1 cellular context compared by ENCODE assay signal in the genomic region with DNA sequence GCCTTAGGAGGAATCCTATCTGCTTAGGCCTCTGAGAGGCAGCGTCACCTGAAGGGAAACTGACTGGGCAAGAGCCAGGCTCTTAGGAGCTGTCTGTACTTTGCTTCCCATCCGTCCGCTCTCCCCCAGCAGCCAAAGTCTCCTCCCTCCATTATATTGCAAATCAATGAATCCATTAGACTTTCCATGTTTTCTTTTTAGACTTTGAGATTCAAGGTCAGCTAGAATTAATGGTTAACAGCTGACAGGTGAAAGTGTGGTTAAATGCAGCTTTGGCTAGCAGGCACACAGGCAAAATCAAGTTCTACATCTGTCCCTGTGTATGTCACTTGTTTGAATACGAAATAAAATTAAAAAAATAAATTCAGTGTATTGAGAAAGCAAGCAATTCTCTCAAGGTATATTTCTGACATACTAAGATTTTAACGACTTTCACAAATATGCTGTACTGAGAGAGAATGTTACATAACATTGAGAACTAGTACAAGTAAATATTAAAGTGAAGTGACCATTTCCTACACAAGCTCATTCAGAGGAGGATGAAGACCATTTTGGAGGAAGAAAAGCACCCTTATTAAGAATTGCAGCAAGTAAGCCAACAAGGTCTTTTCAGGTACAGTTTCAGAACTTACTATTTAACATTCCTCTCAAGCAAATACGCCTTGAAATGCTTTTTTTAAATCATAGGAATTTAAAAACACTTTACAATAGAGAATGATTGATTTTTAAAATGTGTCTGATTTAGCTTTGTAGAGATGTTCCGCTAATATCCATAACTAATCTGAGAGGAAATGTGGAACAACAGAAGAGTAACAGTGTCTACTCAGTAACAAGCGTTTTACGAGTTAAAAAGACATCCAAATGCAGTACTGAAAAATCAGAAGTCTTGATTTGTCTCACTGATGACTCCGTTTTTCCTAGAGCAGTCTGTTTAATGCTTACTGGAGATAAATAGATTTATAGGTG.
TF ChIP-seq lines count a peak whose summit lies in the region.

TSS of gene F11 (plus strand) at position 507 of the 966 bp plus-strand sequence. CDS start 948 bp downstream, outside the sequence.

TF ChIP-seq in HepG2, 621 proteins besides CTCF, POLR2A, EP300 and RAD21 (continued from another document and continues in another):
- TF ChIP-seq PRDM15 (CRISPR knock-in tag; IDR thresholded peaks at IDR 0.05) = peak; percentile 81
- TF ChIP-seq IRF2 (CRISPR knock-in tag; IDR thresholded peaks at IDR 0.05) = peak; percentile 45; the same call in 1 of the 2 replicates
- peak; percentile 70; the same call in 1 of the 2 replicates for TF ChIP-seq ISL2 (CRISPR knock-in tag; IDR thresholded peaks at IDR 0.05)
- TF ChIP-seq ZNF564 (CRISPR knock-in tag; IDR thresholded peaks at IDR 0.05) = peak; percentile 50; the same call in 1 of the 2 replicates
- TF ChIP-seq SIX4 (CRISPR knock-in tag; IDR thresholded peaks at IDR 0.05) = 0 out of 2 replicates have a peak, but pooled peaks have one; percentile 9
- TF ChIP-seq ZNF615 (CRISPR knock-in tag; IDR thresholded peaks at IDR 0.05; ENCODE audit: borderline replicate concordance) = 0 out of 2 replicates have a peak, but pooled peaks have one; percentile 42
- TF ChIP-seq FOXK1 (CRISPR knock-in tag; IDR thresholded peaks at IDR 0.05; ENCODE audit: borderline replicate concordance, low read depth) = peak; percentile 57
- TF ChIP-seq TEAD3 (CRISPR knock-in tag; optimal IDR thresholded peaks at IDR 0.05; ENCODE audit: borderline replicate concordance) = peak; percentile 38
- TF ChIP-seq ZNF281 (CRISPR knock-in tag; IDR thresholded peaks at IDR 0.05; ENCODE audit: borderline replicate concordance) = peak; percentile 14; the same call in 1 of the 2 replicates
- TF ChIP-seq ZNF331 (CRISPR knock-in tag; IDR thresholded peaks at IDR 0.05) = peak; percentile 47; the same call in 1 of the 2 replicates
- peak; percentile 52 for TF ChIP-seq ERF (CRISPR knock-in tag; IDR thresholded peaks at IDR 0.05)
- TF ChIP-seq MAX (IDR thresholded peaks at IDR 0.05) = peak; percentile 59
- peak; percentile 73; the same call in 1 of the 2 replicates for TF ChIP-seq ZNF652 (CRISPR knock-in tag; IDR thresholded peaks at IDR 0.05; ENCODE audit: borderline replicate concordance, low read depth)
- peak; percentile 52; the same call in 1 of the 2 replicates for TF ChIP-seq ZNF644 (CRISPR knock-in tag; IDR thresholded peaks at IDR 0.05; ENCODE audit: low read depth)
- TF ChIP-seq ZKSCAN8 (CRISPR knock-in tag; IDR thresholded peaks at IDR 0.05; ENCODE audit: borderline replicate concordance) = peak; percentile 49; the same call in 1 of the 2 replicates
- no peak for TF ChIP-seq ZFP36L1 (CRISPR knock-in tag; IDR thresholded peaks at IDR 0.05)
- 0 out of 2 replicates have a peak, but pooled peaks have one; percentile 1 for TF ChIP-seq ZBTB38 (CRISPR knock-in tag; IDR thresholded peaks at IDR 0.05)
- TF ChIP-seq ZFP90 (CRISPR knock-in tag; IDR thresholded peaks at IDR 0.05; ENCODE audit: borderline replicate concordance) = peak; percentile 98; the same call in 1 of the 2 replicates
- peak; percentile 19 for TF ChIP-seq XRCC5 (optimal IDR thresholded peaks at IDR 0.05; ENCODE audit: low read length)
- no peak for TF ChIP-seq ZNF382 (CRISPR knock-in tag; IDR thresholded peaks at IDR 0.05; ENCODE audit: borderline replicate concordance)
- TF ChIP-seq NR2F6 (IDR thresholded peaks at IDR 0.05) = peak; percentile 33; the same call in 1 of the 2 replicates
- TF ChIP-seq NR2F6 (CRISPR knock-in tag; IDR thresholded peaks at IDR 0.05) = peak; percentile 52; the same call in 1 of the 2 replicates
- TF ChIP-seq SOX13 (IDR thresholded peaks at IDR 0.05) = peak; percentile 91
- peak in 1 of 2 experiments; percentile 98; a peak in 2 of 4 replicates for TF ChIP-seq SOX13 (CRISPR knock-in tag; conservative IDR thresholded peaks at IDR 0.05 in 1 of 2, IDR thresholded peaks at IDR 0.05 in 1 of 2)
- TF ChIP-seq, protein P1, sequence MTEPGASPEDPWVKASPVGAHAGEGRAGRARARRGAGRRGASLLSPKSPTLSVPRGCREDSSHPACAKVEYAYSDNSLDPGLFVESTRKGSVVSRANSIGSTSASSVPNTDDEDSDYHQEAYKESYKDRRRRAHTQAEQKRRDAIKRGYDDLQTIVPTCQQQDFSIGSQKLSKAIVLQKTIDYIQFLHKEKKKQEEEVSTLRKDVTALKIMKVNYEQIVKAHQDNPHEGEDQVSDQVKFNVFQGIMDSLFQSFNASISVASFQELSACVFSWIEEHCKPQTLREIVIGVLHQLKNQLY (CRISPR knock-in tag; IDR thresholded peaks at IDR 0.05) = peak; percentile 37; the same call in 1 of the 2 replicates
- 0 out of 2 replicates have a peak, but pooled peaks have one; percentile 28 for TF ChIP-seq PPARG (CRISPR knock-in tag; conservative IDR thresholded peaks at IDR 0.05)
- peak; percentile 92 for TF ChIP-seq ZNF232 (CRISPR knock-in tag; IDR thresholded peaks at IDR 0.05; ENCODE audit: borderline replicate concordance)
- TF ChIP-seq KDM6A (CRISPR knock-in tag; IDR thresholded peaks at IDR 0.05; ENCODE audit: low read depth) = peak; percentile 64; the same call in 1 of the 2 replicates
- TF ChIP-seq ZSCAN22 (CRISPR knock-in tag; IDR thresholded peaks at IDR 0.05) = no peak
- TF ChIP-seq TBL1XR1 (IDR thresholded peaks at IDR 0.05; ENCODE audit: borderline replicate concordance, low read length, partially characterized antibody) = peak; percentile 28
- peak in 1 of 2 experiments; percentile 27; a peak in 1 of 4 replicates for TF ChIP-seq KLF16 (CRISPR knock-in tag; IDR thresholded peaks at IDR 0.05)
- no peak for TF ChIP-seq HMGXB3 (CRISPR knock-in tag; IDR thresholded peaks at IDR 0.05; ENCODE audit: borderline replicate concordance)
- TF ChIP-seq, protein P2, sequence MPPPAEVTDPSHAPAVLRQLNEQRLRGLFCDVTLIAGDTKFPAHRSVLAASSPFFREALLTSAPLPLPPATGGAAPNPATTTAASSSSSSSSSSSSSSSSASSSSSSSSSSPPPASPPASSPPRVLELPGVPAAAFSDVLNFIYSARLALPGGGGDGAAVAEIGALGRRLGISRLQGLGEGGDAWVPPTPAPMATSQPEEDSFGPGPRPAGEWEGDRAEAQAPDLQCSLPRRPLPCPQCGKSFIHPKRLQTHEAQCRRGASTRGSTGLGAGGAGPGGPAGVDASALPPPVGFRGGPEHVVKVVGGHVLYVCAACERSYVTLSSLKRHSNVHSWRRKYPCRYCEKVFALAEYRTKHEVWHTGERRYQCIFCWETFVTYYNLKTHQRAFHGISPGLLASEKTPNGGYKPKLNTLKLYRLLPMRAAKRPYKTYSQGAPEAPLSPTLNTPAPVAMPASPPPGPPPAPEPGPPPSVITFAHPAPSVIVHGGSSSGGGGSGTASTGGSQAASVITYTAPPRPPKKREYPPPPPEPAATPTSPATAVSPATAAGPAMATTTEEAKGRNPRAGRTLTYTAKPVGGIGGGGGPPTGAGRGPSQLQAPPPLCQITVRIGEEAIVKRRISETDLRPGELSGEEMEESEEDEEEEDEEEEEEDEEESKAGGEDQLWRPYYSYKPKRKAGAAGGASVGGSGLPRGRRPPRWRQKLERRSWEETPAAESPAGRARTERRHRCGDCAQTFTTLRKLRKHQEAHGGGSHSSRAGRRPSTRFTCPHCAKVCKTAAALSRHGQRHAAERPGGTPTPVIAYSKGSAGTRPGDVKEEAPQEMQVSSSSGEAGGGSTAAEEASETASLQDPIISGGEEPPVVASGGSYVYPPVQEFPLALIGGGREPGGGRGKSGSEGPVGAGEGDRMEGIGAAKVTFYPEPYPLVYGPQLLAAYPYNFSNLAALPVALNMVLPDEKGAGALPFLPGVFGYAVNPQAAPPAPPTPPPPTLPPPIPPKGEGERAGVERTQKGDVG (CRISPR knock-in tag; IDR thresholded peaks at IDR 0.05; ENCODE audit: borderline replicate concordance) = no peak
- 0 out of 2 replicates have a peak, but pooled peaks have one; percentile 30 for TF ChIP-seq ZSCAN30 (CRISPR knock-in tag; IDR thresholded peaks at IDR 0.05)
- TF ChIP-seq, protein P3, sequence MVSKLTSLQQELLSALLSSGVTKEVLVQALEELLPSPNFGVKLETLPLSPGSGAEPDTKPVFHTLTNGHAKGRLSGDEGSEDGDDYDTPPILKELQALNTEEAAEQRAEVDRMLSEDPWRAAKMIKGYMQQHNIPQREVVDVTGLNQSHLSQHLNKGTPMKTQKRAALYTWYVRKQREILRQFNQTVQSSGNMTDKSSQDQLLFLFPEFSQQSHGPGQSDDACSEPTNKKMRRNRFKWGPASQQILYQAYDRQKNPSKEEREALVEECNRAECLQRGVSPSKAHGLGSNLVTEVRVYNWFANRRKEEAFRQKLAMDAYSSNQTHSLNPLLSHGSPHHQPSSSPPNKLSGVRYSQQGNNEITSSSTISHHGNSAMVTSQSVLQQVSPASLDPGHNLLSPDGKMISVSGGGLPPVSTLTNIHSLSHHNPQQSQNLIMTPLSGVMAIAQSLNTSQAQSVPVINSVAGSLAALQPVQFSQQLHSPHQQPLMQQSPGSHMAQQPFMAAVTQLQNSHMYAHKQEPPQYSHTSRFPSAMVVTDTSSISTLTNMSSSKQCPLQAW (CRISPR knock-in tag; IDR thresholded peaks at IDR 0.05) = peak; percentile 96
- TF ChIP-seq TBX3 (IDR thresholded peaks at IDR 0.05; ENCODE audit: borderline replicate concordance) = no peak
